In genomic region chr2:138275881-138276280, GRCh38 we compare ENCODE assay signal across 15 cellular contexts.
DNase-seq lines count a peak whose midpoint lies in the region; ATAC-seq and TF ChIP-seq lines count a peak whose summit lies in the region.
"Had no signal": no experiment of that assay in that cellular context is flagged by ENCODE, and none has a peak within 500 bp of the region (broad histone marks: within the 10 kb centered on the region; RNA-seq: fewer than 3 reads in every experiment).

No MANE protein-coding gene starts in this region.

- WGBS in right lobe of liver (ENCODE audit: insufficient coverage, low coverage, low lambda C conversion rate, missing lambda C conversion rate): 25% methylated on average over 4 of the region's 4 CpGs

- peak overlapping the region; percentile 65 to 91 (median 82) for H3K27ac ChIP-seq in right lobe of liver
- H3K27ac ChIP-seq: HL-60 had no signal

- peaks cover 0 to 28% (median 9%) of the 10 kb centered on the region in 4 donors for H3K4me1 ChIP-seq in right lobe of liver

- no peaks in the 10 kb centered on the region for H3K27me3 Mint-ChIP-seq in T-helper 17 cell
- H3K27me3 Mint-ChIP-seq: CD4-positive, alpha-beta memory T cell; dendritic cell treated with granulocyte-macrophage colony-stimulating factor and Interleukin-4, amounts not matched to agents 40 ng/mL and 50 ng/mL, for 4 days had no signal

- no peak overlapping the region for H3K4me3 Mint-ChIP-seq in T-helper 17 cell
- H3K4me3 Mint-ChIP-seq: CD4-positive, alpha-beta memory T cell; dendritic cell treated with granulocyte-macrophage colony-stimulating factor and Interleukin-4, amounts not matched to agents 40 ng/mL and 50 ng/mL, for 4 days; neural crest cell had no signal

- intact Hi-C loops in right lobe of liver (cut with DNase I): no loop called here

- DNase-seq in Caki2 (ENCODE audit: low read depth): peak; percentile 26
- peak in 2 of 3 experiments; percentile 4 to 64 for DNase-seq in NCI-H1417 (lab: John Stamatoyannopoulos, UW)
- DNase-seq in astrocyte of the cerebellum (ENCODE audit: low read depth): peak; percentile 13
- no peak for DNase-seq in right lobe of liver
- DNase-seq in T-helper 17 cell: no peak
- no peak for DNase-seq in activated T-cell treated with anti-CD3 and anti-CD28 coated beads, Interleukin-2, amount 50 U/mL, for 1 hour
- DNase-seq: activated CD4-positive, alpha-beta T cell treated with anti-CD3 and anti-CD28 coated beads for 48 hours; CD4-positive, alpha-beta memory T cell; NCI-H187 treated with DMSO at 0.1 percent for 48 hours; stimulated activated naive CD4-positive, alpha-beta T cell treated with Interleukin-2 at 50 U/mL for 16 hours had no signal

- TF ChIP-seq POLR2A in right lobe of liver (IDR thresholded peaks at IDR 0.05): no peak

- H3K4me1 Mint-ChIP-seq in T-helper 17 cell: no peaks in the 10 kb centered on the region
- H3K4me1 Mint-ChIP-seq: CD4-positive, alpha-beta memory T cell had no signal

- H3K9me3 ChIP-seq in right lobe of liver (no peaks in the 10 kb centered on the region), T-helper 17 cell (ENCODE audit: control insufficient read depth, low read length, poor library complexity, severe bottlenecking) (no peaks in the 10 kb centered on the region)

- no peaks in the 10 kb centered on the region for H3K27me3 ChIP-seq in right lobe of liver

- ATAC-seq in right lobe of liver (peak; percentile 90 to 93 (median 92)), T-helper 17 cell (no peak), HG02981 (IDR thresholded peaks at IDR 0.05; ENCODE audit: unreplicated experiment) (no peak), HG03460 (IDR thresholded peaks at IDR 0.05; ENCODE audit: unreplicated experiment) (no peak)

- H3K36me3 ChIP-seq in right lobe of liver: no peaks in the 10 kb centered on the region

- in situ Hi-C loops in Caki2 (cut with HindIII; ENCODE audit: low pct_unique_long_range_greater_than_20kb, low sequenced_read_pairs): no loop called here
- in situ Hi-C loops in astrocyte of the cerebellum (cut with HindIII; ENCODE audit: low sequenced_read_pairs): no loop called here

- TF ChIP-seq CTCF in astrocyte of the cerebellum (IDR thresholded peaks at IDR 0.05; ENCODE audit: low read depth, low read length, missing control alignments) (no peak), right lobe of liver (IDR thresholded peaks at IDR 0.05) (no peak)

- no peak overlapping the region for H3K27ac Mint-ChIP-seq in T-helper 17 cell
- H3K27ac Mint-ChIP-seq: CD4-positive, alpha-beta memory T cell; dendritic cell treated with granulocyte-macrophage colony-stimulating factor and Interleukin-4, amounts not matched to agents 40 ng/mL and 50 ng/mL, for 4 days had no signal

- no peak overlapping the region for H3K4me3 ChIP-seq in astrocyte of the cerebellum (ENCODE audit: low read depth, low read length)
- H3K4me3 ChIP-seq in right lobe of liver: no peak overlapping the region

- H3K36me3 Mint-ChIP-seq in T-helper 17 cell (ENCODE audit: low read depth): no peaks in the 10 kb centered on the region
- H3K36me3 Mint-ChIP-seq: CD4-positive, alpha-beta memory T cell had no signal

Comparison
In these comparisons a context has a peak if more than half of its experiments do, and no peak if none do; other contexts are left out.
1. DNase-seq: peak in Caki2 (single experiment), NCI-H1417 (2 of 3) and astrocyte of the cerebellum (single experiment); none in right lobe of liver (0 of 3), T-helper 17 cell (0 of 3) and activated T-cell treated with anti-CD3 and anti-CD28 coated beads, Interleukin-2, amount 50 U/mL, for 1 hour (single experiment).
2. ATAC-seq: peak in right lobe of liver (4 of 4); none in T-helper 17 cell (single experiment), HG02981 (single experiment) and HG03460 (single experiment).